ENCODE assay signal across 21 cellular contexts in the genomic region with DNA sequence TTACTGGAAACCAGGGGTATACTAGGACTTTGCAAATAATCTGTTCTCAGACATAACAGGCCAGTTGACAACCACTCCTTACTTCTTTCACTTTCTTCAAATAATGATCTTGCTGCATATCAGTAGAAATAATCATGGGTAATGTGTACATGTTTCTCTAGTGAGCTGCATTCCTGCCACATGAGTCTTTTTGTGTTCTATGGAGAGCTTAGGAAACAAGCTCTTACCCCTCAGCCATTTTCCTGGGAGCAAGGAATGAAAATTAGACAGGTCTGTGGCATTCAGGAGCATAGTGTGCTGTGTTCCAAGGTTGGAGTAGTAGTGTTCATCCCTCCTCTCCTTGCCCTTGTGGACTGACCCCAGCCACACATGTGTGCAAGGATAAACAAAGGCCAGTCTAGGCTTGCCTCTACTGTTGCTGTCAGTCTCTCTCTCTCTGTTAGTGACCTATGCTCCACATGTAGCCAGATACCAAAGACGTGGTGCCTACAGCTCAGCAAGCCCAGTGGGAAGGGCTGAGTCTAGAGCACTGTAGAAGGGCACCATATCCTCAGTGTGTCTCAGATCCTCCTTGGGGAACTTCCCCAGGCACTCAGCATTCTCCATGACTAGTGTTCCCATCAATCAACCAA. TPM values are rescaled to one million over a fixed set of nuclear protein-coding genes. Genes with fewer than 3 reads are reported as not detected.
DNase-seq lines count a peak whose midpoint lies in the region; ATAC-seq and TF ChIP-seq lines count a peak whose summit lies in the region.
"Had no signal": no experiment of that assay in that cellular context is flagged by ENCODE, and none has a peak within 500 bp of the region (broad histone marks: within the 10 kb centered on the region; RNA-seq: fewer than 3 reads in every experiment).

No MANE protein-coding gene starts in this region.

- H3K36me3 ChIP-seq in left lung (no peaks in the 10 kb centered on the region), testis (ENCODE audit: low read depth, missing control alignments) (no peaks in the 10 kb centered on the region), WERI-Rb-1 (no peaks in the 10 kb centered on the region)
- H3K36me3 ChIP-seq: MG63, stomach had no signal

- TF ChIP-seq POLR2A in testis (IDR thresholded peaks at IDR 0.05), result no peak

- TF ChIP-seq CTCF in epithelial cell of esophagus (IDR thresholded peaks at IDR 0.05; ENCODE audit: insufficient read depth, low read depth, low read length, missing control alignments), result no peak
- TF ChIP-seq CTCF in left lung (IDR thresholded peaks at IDR 0.05), result no peak
- TF ChIP-seq CTCF in testis (IDR thresholded peaks at IDR 0.05), result no peak
- no peak for TF ChIP-seq CTCF in WERI-Rb-1 (IDR thresholded peaks at IDR 0.05; ENCODE audit: low read depth, low read length)

- peaks cover 0 to 6% of the 10 kb centered on the region in 2 donors for H3K4me1 ChIP-seq in left lung
- no peaks in the 10 kb centered on the region for H3K4me1 ChIP-seq in testis

- no peaks in the 10 kb centered on the region for H3K9me3 ChIP-seq in left lung
- no peaks in the 10 kb centered on the region for H3K9me3 ChIP-seq in testis
- H3K9me3 ChIP-seq in WERI-Rb-1 (ENCODE audit: severe bottlenecking), result no peaks in the 10 kb centered on the region
- H3K9me3 ChIP-seq: MG63, stomach had no signal

- WGBS in testis, 2 donors, result 74% methylated on average over 1 of the region's 1 CpG; no CpG with 5 or more reads in 1 of the 2 donors

- DNase-seq in EH (ENCODE audit: low read depth) (peak; percentile 53), RPMI7951 (ENCODE audit: low read depth) (peak; percentile 46), epithelial cell of esophagus (ENCODE audit: low read depth) (peak; percentile 74), left lung (no peak), testis (no peak), WERI-Rb-1 (no peak), RKO (ENCODE audit: low spot score) (no peak)
- DNase-seq: activated CD4-positive, alpha-beta T cell treated with anti-CD3 and anti-CD28 coated beads, Interleukin-2, amount 10 ng/mL, durations not matched to agents 7 days and 5 days; activated naive CD8-positive, alpha-beta T cell treated with anti-CD3 and anti-CD28 coated beads, Interleukin-2, amount 10 ng/mL, durations not matched to agents 7 days and 5 days; activated T-cell treated with anti-CD3 and anti-CD28 coated beads for 4 hours; Calu3; cerebellar nuclear complex; H9; MG63; NCI-H187; NCI-H510A; stimulated activated CD4-positive, alpha-beta T cell treated with anti-CD3 and anti-CD28 coated beads, Interleukin-15, amount 100 ng/mL, for 24 hours; stomach had no signal

- no peak overlapping the region for H3K27ac ChIP-seq in left lung
- H3K27ac ChIP-seq in testis, result no peak overlapping the region
- no peak overlapping the region for H3K27ac ChIP-seq in WERI-Rb-1
- H3K27ac ChIP-seq: SK-N-MC, stomach had no signal

- intact Hi-C loops in left lung (cut with DNase I), result no loop called here
- intact Hi-C loops in testis (cut with DNase I; ENCODE audit: low total_unique reads), result no loop called here

- ATAC-seq in left lung, result peak; percentile 51
- ATAC-seq in HG03378 (IDR thresholded peaks at IDR 0.05; ENCODE audit: unreplicated experiment), result no peak

- H3K27me3 ChIP-seq in left lung (peaks cover under 1 to 12% of the 10 kb centered on the region in 2 donors), testis (no peaks in the 10 kb centered on the region), WERI-Rb-1 (ENCODE audit: insufficient read depth, low read depth, severe bottlenecking) (no peaks in the 10 kb centered on the region)
- H3K27me3 ChIP-seq: stomach had no signal

- H3K4me3 ChIP-seq in epithelial cell of esophagus (ENCODE audit: low read length), result no peak overlapping the region
- no peak overlapping the region for H3K4me3 ChIP-seq in left lung
- H3K4me3 ChIP-seq in testis, result no peak overlapping the region
- no peak overlapping the region for H3K4me3 ChIP-seq in WERI-Rb-1 (ENCODE audit: low read depth, low read length)
- H3K4me3 ChIP-seq: MG63, SK-N-MC, stomach had no signal

RNA-seq across cellular contexts. Expression of gene OXGR1, which starts 11.5 kb away (rescaled TPM):
- 0.24 and 1.4 TPM in 2 replicates for total RNA-seq in RPMI7951 (2014; rRNA removed; shearing (Covaris generic))
- total RNA-seq in left lung, result under 1 TPM; 0.23 to 0.68 TPM
- under 1 TPM in 1 of 2 donors, not detected in 1; 0.43 TPM for total RNA-seq in testis
- 0.13 TPM for polyA plus RNA-seq in testis (ENCODE audit: insufficient read depth, low read depth, low replicate concordance)
- total RNA-seq: activated CD4-positive, alpha-beta T cell treated with anti-CD3 and anti-CD28 coated beads, Interleukin-2, amount 10 ng/mL, durations not matched to agents 7 days and 5 days; activated naive CD8-positive, alpha-beta T cell treated with anti-CD3 and anti-CD28 coated beads, Interleukin-2, amount 10 ng/mL, durations not matched to agents 7 days and 5 days; glomerular endothelial cell; H9 had no signal

Comparison
In these comparisons a context has a peak if more than half of its experiments do, and no peak if none do; other contexts are left out.
1. DNase-seq: peak in EH (single experiment), RPMI7951 (single experiment) and epithelial cell of esophagus (single experiment); none in left lung (0 of 2), testis (single experiment), WERI-Rb-1 (single experiment) and RKO (single experiment).